ENCODE assay signal across 9 cellular contexts in genomic region chr13:75869981-75870380, GRCh38.
DNase-seq lines count a peak whose midpoint lies in the region; ATAC-seq and TF ChIP-seq lines count a peak whose summit lies in the region.
"Had no signal": no experiment of that assay in that cellular context is flagged by ENCODE, and none has a peak within 500 bp of the region (broad histone marks: within the 10 kb centered on the region; RNA-seq: fewer than 3 reads in every experiment).

No MANE protein-coding gene starts in this region.

- H3K4me1 ChIP-seq in CD8-positive, alpha-beta memory T cell (ENCODE audit: insufficient read depth, low read length), result peaks cover 18% of the 10 kb centered on the region
- no peaks in the 10 kb centered on the region for H3K4me1 ChIP-seq in HCT116 (ENCODE audit: control insufficient read depth in 1 of 2, insufficient read depth in 2 of 2, low read length in 2 of 2)
- no peaks in the 10 kb centered on the region for H3K4me1 ChIP-seq in mesenchymal stem cell (ENCODE audit: control insufficient read depth, insufficient read depth, low read depth, low read length)
- peaks cover 0 to 9% (median 0%) of the 10 kb centered on the region in 3 donors for H3K4me1 ChIP-seq in gastroesophageal sphincter

- H3K4me2 ChIP-seq in HCT116 (ENCODE audit: low read length), result no peak overlapping the region
- H3K4me2 ChIP-seq in mesenchymal stem cell (ENCODE audit: low read length, poor library complexity, severe bottlenecking), result no peak overlapping the region

- H3K27me3 Mint-ChIP-seq in CD8-positive, alpha-beta memory T cell, result peaks cover 9 to 16% of the 10 kb centered on the region in 2 donors
- peaks cover 3% of the 10 kb centered on the region for H3K27me3 Mint-ChIP-seq in activated naive CD8-positive, alpha-beta T cell

- RAD21 ChIA-PET in HCT116 (lab: Charles Lee; ENCODE audit: low non-redundant PET in 1 of 2, low total read pairs in 2 of 2, uncharacterized antibody in 2 of 2, unreplicated experiment in 2 of 2), result no interaction called here

- H3K27me3 ChIP-seq in CD8-positive, alpha-beta memory T cell (ENCODE audit: insufficient read depth, low read length, poor library complexity, severe bottlenecking), result no peaks in the 10 kb centered on the region
- H3K27me3 ChIP-seq in HCT116 (ENCODE audit: insufficient read depth, low read length) (no peaks in the 10 kb centered on the region), mesenchymal stem cell (ENCODE audit: control insufficient read depth in 1 of 2, insufficient read depth in 1 of 2, low read length in 2 of 2) (no peaks in the 10 kb centered on the region), gastroesophageal sphincter (no peaks in the 10 kb centered on the region)

- no peaks in the 10 kb centered on the region for H3K9me2 ChIP-seq in HCT116 (ENCODE audit: insufficient read depth)

- no peak overlapping the region for H2BK15ac ChIP-seq in mesenchymal stem cell (ENCODE audit: low read depth, poor library complexity, severe bottlenecking)

- CTCF ChIA-PET in CD8-positive, alpha-beta memory T cell (lab: Charles Lee), result interaction anchor here (0.7 to 4.2 kb wide), 20 partner anchors 9 to 1110 kb away, joined by 3 to 29 read pairs (median 4); no protein-coding TSS in a partner anchor
- CTCF ChIA-PET in HCT116 (lab: Charles Lee), result interaction anchor here (0.7 to 2.0 kb wide), 7 partner anchors 13 to 1034 kb away, joined by 3 to 13 read pairs (median 4); no protein-coding TSS in a partner anchor

- no peak overlapping the region for H3K14ac ChIP-seq in mesenchymal stem cell (ENCODE audit: low read length in 2 of 2)

- H3K79me2 ChIP-seq in HCT116 (ENCODE audit: insufficient read depth, low read length), result no peaks in the 10 kb centered on the region

- POLR2A ChIA-PET in CD8-positive, alpha-beta memory T cell (lab: Charles Lee), result no interaction called here
- POLR2A ChIA-PET in HCT116 (lab: Charles Lee), result no interaction called here

- 42% methylated on average over 4 of the region's 4 CpGs for WGBS in mesenchymal stem cell
- 38 to 52% methylated on average over 3 to 4 of the region's 4 CpGs for WGBS in gastroesophageal sphincter (ENCODE audit: low coverage in 1 of 2), 2 donors

- no peak overlapping the region for H2AK5ac ChIP-seq in mesenchymal stem cell (ENCODE audit: low read length, severe bottlenecking)

- H3K4me1 Mint-ChIP-seq in CD8-positive, alpha-beta memory T cell, result peaks cover 6 to 19% (median 14%) of the 10 kb centered on the region in 3 donors
- peaks cover 8% of the 10 kb centered on the region for H3K4me1 Mint-ChIP-seq in activated naive CD8-positive, alpha-beta T cell (ENCODE audit: low read depth)

- H3K18ac ChIP-seq in mesenchymal stem cell (ENCODE audit: low read depth in 1 of 2, low read length in 2 of 2), result peak overlapping the region in 1 of 2 experiments; percentile 11

- no peak overlapping the region for H3K23ac ChIP-seq in mesenchymal stem cell (ENCODE audit: low read length in 2 of 2)

- TF ChIP-seq CTCF in HCT116 (IDR thresholded peaks at IDR 0.05 in 2 of 3, conservative IDR thresholded peaks at IDR 0.05 in 1 of 3; ENCODE audit: borderline replicate concordance in 1 of 3, insufficient read depth in 1 of 3, low read depth in 2 of 3, low read length in 2 of 3), result no peak
- no peak for TF ChIP-seq CTCF in gastroesophageal sphincter (IDR thresholded peaks at IDR 0.05)

- H4K20me1 ChIP-seq in HCT116 (ENCODE audit: insufficient read depth), result no peaks in the 10 kb centered on the region

- no peaks in the 10 kb centered on the region for H3K9me3 ChIP-seq in CD8-positive, alpha-beta memory T cell (ENCODE audit: low read length)
- H3K9me3 ChIP-seq in HCT116 (ENCODE audit: control insufficient read depth in 1 of 2, insufficient read depth in 1 of 2, low read depth in 1 of 2, low read length in 2 of 2) (no peaks in the 10 kb centered on the region), mesenchymal stem cell (ENCODE audit: control insufficient read depth, low read length) (no peaks in the 10 kb centered on the region), gastroesophageal sphincter (no peaks in the 10 kb centered on the region)

- intact Hi-C loops in HCT116 (cut with micrococcal nuclease), result loop anchor here (5.0 kb wide), 1 partner anchor 173 kb away; no protein-coding TSS in a partner anchor

- no peaks in the 10 kb centered on the region for H3K36me3 ChIP-seq in CD8-positive, alpha-beta memory T cell (ENCODE audit: insufficient read depth, low read length)
- H3K36me3 ChIP-seq in HCT116 (ENCODE audit: control insufficient read depth in 1 of 2, insufficient read depth in 2 of 2, low read length in 2 of 2) (no peaks in the 10 kb centered on the region), mesenchymal stem cell (ENCODE audit: control insufficient read depth in 1 of 2, insufficient read depth in 2 of 2, low read depth in 1 of 2, low read length in 2 of 2) (no peaks in the 10 kb centered on the region), gastroesophageal sphincter (no peaks in the 10 kb centered on the region)

- H3K36me3 Mint-ChIP-seq in CD8-positive, alpha-beta memory T cell, result no peaks in the 10 kb centered on the region
- H3K36me3 Mint-ChIP-seq in activated naive CD8-positive, alpha-beta T cell, result no peaks in the 10 kb centered on the region

- TF ChIP-seq POLR2A in HCT116 (IDR thresholded peaks at IDR 0.05; ENCODE audit: borderline replicate concordance, extremely low read depth, insufficient read depth, insufficient read length) (no peak), gastroesophageal sphincter (IDR thresholded peaks at IDR 0.05) (no peak)

- no peak overlapping the region for H3K27ac ChIP-seq in CD8-positive, alpha-beta memory T cell (ENCODE audit: low read depth, low read length)
- H3K27ac ChIP-seq in HCT116 (ENCODE audit: low read depth, low read length) (no peak overlapping the region), mesenchymal stem cell (ENCODE audit: low read length, poor library complexity, severe bottlenecking) (no peak overlapping the region), gastroesophageal sphincter (no peak overlapping the region)

- DNase-seq in CD8-positive, alpha-beta memory T cell, result peak in 2 of 5 donors; percentile 17 to 21
- DNase-seq in HCT116 (ENCODE audit: low read depth, low spot score) (no peak), mesenchymal stem cell (no peak), NCI-H748 (lab: John Stamatoyannopoulos, UW; ENCODE audit: unreplicated experiment) (no peak)
- DNase-seq: kidney had no signal

- H3K4me3 ChIP-seq in CD8-positive, alpha-beta memory T cell (ENCODE audit: low read length), result peak overlapping the region; percentile 45
- H3K4me3 ChIP-seq in HCT116 (replicated peaks in 1 of 2; ENCODE audit: low read depth in 1 of 2, low read length in 2 of 2), result no peak overlapping the region
- peak overlapping the region in 1 of 2 experiments; percentile 87 for H3K4me3 ChIP-seq in mesenchymal stem cell (ENCODE audit: insufficient read depth in 1 of 2, low read depth in 1 of 2, low read length in 2 of 2)
- H3K4me3 ChIP-seq in gastroesophageal sphincter, result no peak overlapping the region

- TF ChIP-seq RAD21 in HCT116 (IDR thresholded peaks at IDR 0.05; ENCODE audit: low read depth), result no peak

- H4K91ac ChIP-seq in mesenchymal stem cell (ENCODE audit: low read length), result no peak overlapping the region

- ATAC-seq in HCT116, result no peak
- no peak for ATAC-seq in GM19455 (IDR thresholded peaks at IDR 0.05; ENCODE audit: unreplicated experiment)
- no peak for ATAC-seq in gastroesophageal sphincter
- no peak for ATAC-seq in HG03342 (IDR thresholded peaks at IDR 0.05; ENCODE audit: unreplicated experiment)

- H2BK120ac ChIP-seq in mesenchymal stem cell (ENCODE audit: low read depth, low read length), result no peak overlapping the region

- H2BK5ac ChIP-seq in mesenchymal stem cell (ENCODE audit: low read depth, low read length, poor library complexity, severe bottlenecking), result no peak overlapping the region

- peak overlapping the region in 7 of 8 donors; percentile 24 to 87 (median 72) for H3K27ac Mint-ChIP-seq in CD8-positive, alpha-beta memory T cell
- H3K27ac Mint-ChIP-seq in activated naive CD8-positive, alpha-beta T cell, result no peak overlapping the region

- TF ChIP-seq EP300 in gastroesophageal sphincter (IDR thresholded peaks at IDR 0.05), result no peak

- H3K79me1 ChIP-seq in mesenchymal stem cell (replicated peaks; ENCODE audit: low read length, poor library complexity, severe bottlenecking), result no peaks in the 10 kb centered on the region

- H3K4me3 Mint-ChIP-seq in CD8-positive, alpha-beta memory T cell, result peak overlapping the region; percentile 61 to 81 (median 75)
- H3K4me3 Mint-ChIP-seq in activated naive CD8-positive, alpha-beta T cell, result peak overlapping the region; percentile 57

- no TSS peak for BruUV-seq in HCT116 (replicated peaks; lab: Mats Ljungman, UMichigan)

- H3K9me3 Mint-ChIP-seq in CD8-positive, alpha-beta memory T cell, result no peaks in the 10 kb centered on the region
- H3K9me3 Mint-ChIP-seq in activated naive CD8-positive, alpha-beta T cell (ENCODE audit: low read depth), result no peaks in the 10 kb centered on the region

- peak overlapping the region; percentile 94 for H2AFZ ChIP-seq in HCT116 (ENCODE audit: low read depth, low read length, poor library complexity, severe bottlenecking)
- no peak overlapping the region for H2AFZ ChIP-seq in mesenchymal stem cell (ENCODE audit: low read depth, low read length)

- H3K9ac ChIP-seq in HCT116 (ENCODE audit: low read length) (no peak overlapping the region), mesenchymal stem cell (ENCODE audit: low read length) (peak overlapping the region; percentile 95)

- H2BK12ac ChIP-seq in mesenchymal stem cell (ENCODE audit: low read length in 2 of 2), result no peak overlapping the region

- no peak overlapping the region for H4K8ac ChIP-seq in mesenchymal stem cell (ENCODE audit: low read length)

- H3K4ac ChIP-seq in mesenchymal stem cell (ENCODE audit: low read depth in 1 of 2, low read length in 2 of 2), result no peak overlapping the region

TF ChIP-seq in HCT116, 20 proteins besides CTCF, POLR2A, EP300 and RAD21 (continues in another document):
- TF ChIP-seq FOSL1 (IDR thresholded peaks at IDR 0.05; ENCODE audit: low read depth) (no peak), JUND (IDR thresholded peaks at IDR 0.05) (no peak), EZH2phosphoT487 (IDR thresholded peaks at IDR 0.05; ENCODE audit: borderline replicate concordance) (no peak), ELF1 (IDR thresholded peaks at IDR 0.05; ENCODE audit: borderline replicate concordance, low read depth) (no peak)
- TF ChIP-seq, protein P1, sequence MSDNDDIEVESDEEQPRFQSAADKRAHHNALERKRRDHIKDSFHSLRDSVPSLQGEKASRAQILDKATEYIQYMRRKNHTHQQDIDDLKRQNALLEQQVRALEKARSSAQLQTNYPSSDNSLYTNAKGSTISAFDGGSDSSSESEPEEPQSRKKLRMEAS (IDR thresholded peaks at IDR 0.05), result no peak
